Comparison of ENCODE assay signal across 8 cellular contexts in genomic region chr20:43658068-43658722, GRCh38. TPM values are rescaled to one million over a fixed set of nuclear protein-coding genes. Genes with fewer than 3 reads are reported as not detected.
DNase-seq lines count a peak whose midpoint lies in the region; ATAC-seq and TF ChIP-seq lines count a peak whose summit lies in the region.

No MANE protein-coding gene starts in this region.

- H3K9ac ChIP-seq in adipocyte (ENCODE audit: low read length), result peak overlapping the region; percentile 84

- H3K36me3 ChIP-seq in adipocyte (ENCODE audit: control insufficient read depth, insufficient read depth, low read length, severe bottlenecking) (no peaks in the 10 kb centered on the region), left lung (no peaks in the 10 kb centered on the region)

- ATAC-seq in left lung, result peak; percentile 7

- H3K4me1 ChIP-seq in adipocyte (ENCODE audit: control insufficient read depth, insufficient read depth, low read length) (peaks cover 6% of the 10 kb centered on the region), left lung (peaks cover 0 to 7% of the 10 kb centered on the region in 2 donors)

- H3K4me3 ChIP-seq in adipocyte (ENCODE audit: low read length) (peak overlapping the region; percentile 96), left lung (peak overlapping the region; percentile 57 to 61)

- H3K27ac ChIP-seq in left lung, result no peak overlapping the region

- H3K27me3 ChIP-seq in adipocyte (replicated peaks; ENCODE audit: control insufficient read depth, insufficient read depth, low read length) (no peaks in the 10 kb centered on the region), left lung (peaks cover 0 to 10% of the 10 kb centered on the region in 2 donors)

- DNase-seq in activated naive CD4-positive, alpha-beta T cell treated with Interleukin-2 at 50 U/mL for 16 hours, result peak; percentile 57
- DNase-seq in activated naive CD4-positive, alpha-beta T cell (lab: John Stamatoyannopoulos, UW), result no peak
- DNase-seq in LoVo (ENCODE audit: low spot score) (peak; percentile 20), adipocyte (ENCODE audit: low read depth) (peak; percentile 49), left lung (no peak), SKM-1 treated with dmso at 0.1 percent for 144 hours (lab: John Stamatoyannopoulos, UW; ENCODE audit: unreplicated experiment) (no peak), UCSD-AML1 (lab: John Stamatoyannopoulos, UW; ENCODE audit: unreplicated experiment) (no peak)
- DNase-seq in stimulated activated CD8-positive, alpha-beta memory T cell treated with anti-CD3 and anti-CD28 coated beads, Interleukin-4, amount 100 ng/mL, for 48 hours, result peak; percentile 64

- TF ChIP-seq CTCF in left lung (IDR thresholded peaks at IDR 0.05), result no peak

- H3K9me3 ChIP-seq in adipocyte (ENCODE audit: control insufficient read depth, low read length), result no peaks in the 10 kb centered on the region
- H3K9me3 ChIP-seq in left lung, result no peaks in the 10 kb centered on the region

- intact Hi-C loops in left lung (cut with DNase I), result no loop called here

RNA-seq across cellular contexts. Expression of gene MYBL2, which starts 8.7 kb away (rescaled TPM):
- total RNA-seq in left lung, result 10 to 100 TPM in 1 of 2 donors, 1 to 10 TPM in 1; 6.1 to 10.5 TPM

Comparison
In these comparisons a context has a peak if more than half of its experiments do, and no peak if none do; other contexts are left out.
1. DNase-seq: peak in activated naive CD4-positive, alpha-beta T cell treated with Interleukin-2 at 50 U/mL for 16 hours (single experiment), LoVo (single experiment), adipocyte (single experiment) and stimulated activated CD8-positive, alpha-beta memory T cell treated with anti-CD3 and anti-CD28 coated beads, Interleukin-4, amount 100 ng/mL, for 48 hours (single experiment); none in activated naive CD4-positive, alpha-beta T cell (0 of 4), left lung (0 of 2), SKM-1 treated with dmso at 0.1 percent for 144 hours (single experiment) and UCSD-AML1 (single experiment).